Comparison of ENCODE assay signal across 1 cellular context in the genomic region with DNA sequence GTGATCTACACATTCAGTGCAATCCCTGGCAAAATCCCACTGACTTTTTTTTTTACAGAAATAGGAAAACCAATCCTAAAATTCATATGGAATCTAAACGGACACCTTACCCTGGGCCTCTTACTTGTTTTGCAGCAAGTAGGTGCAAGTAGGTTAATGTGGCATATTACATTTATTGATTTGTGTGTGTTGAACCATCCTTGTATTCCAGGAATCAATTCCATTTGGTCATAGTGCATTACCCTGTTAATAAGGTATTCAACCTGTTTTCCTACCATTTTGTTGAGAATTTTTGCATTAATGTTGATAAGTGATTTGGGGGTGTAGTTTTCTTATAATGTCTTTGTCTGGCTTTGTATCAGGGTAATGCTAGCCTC.
TF ChIP-seq lines count a peak whose summit lies in the region.

No MANE protein-coding gene starts in this region.

TF ChIP-seq in GM23338, 12 proteins besides CTCF, POLR2A, EP300 and RAD21 (continued from another document):
- TF ChIP-seq, protein P1, sequence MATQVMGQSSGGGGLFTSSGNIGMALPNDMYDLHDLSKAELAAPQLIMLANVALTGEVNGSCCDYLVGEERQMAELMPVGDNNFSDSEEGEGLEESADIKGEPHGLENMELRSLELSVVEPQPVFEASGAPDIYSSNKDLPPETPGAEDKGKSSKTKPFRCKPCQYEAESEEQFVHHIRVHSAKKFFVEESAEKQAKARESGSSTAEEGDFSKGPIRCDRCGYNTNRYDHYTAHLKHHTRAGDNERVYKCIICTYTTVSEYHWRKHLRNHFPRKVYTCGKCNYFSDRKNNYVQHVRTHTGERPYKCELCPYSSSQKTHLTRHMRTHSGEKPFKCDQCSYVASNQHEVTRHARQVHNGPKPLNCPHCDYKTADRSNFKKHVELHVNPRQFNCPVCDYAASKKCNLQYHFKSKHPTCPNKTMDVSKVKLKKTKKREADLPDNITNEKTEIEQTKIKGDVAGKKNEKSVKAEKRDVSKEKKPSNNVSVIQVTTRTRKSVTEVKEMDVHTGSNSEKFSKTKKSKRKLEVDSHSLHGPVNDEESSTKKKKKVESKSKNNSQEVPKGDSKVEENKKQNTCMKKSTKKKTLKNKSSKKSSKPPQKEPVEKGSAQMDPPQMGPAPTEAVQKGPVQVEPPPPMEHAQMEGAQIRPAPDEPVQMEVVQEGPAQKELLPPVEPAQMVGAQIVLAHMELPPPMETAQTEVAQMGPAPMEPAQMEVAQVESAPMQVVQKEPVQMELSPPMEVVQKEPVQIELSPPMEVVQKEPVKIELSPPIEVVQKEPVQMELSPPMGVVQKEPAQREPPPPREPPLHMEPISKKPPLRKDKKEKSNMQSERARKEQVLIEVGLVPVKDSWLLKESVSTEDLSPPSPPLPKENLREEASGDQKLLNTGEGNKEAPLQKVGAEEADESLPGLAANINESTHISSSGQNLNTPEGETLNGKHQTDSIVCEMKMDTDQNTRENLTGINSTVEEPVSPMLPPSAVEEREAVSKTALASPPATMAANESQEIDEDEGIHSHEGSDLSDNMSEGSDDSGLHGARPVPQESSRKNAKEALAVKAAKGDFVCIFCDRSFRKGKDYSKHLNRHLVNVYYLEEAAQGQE (IDR thresholded peaks at IDR 0.05; ENCODE audit: unreplicated experiment): no peak
- TF ChIP-seq JUNB (IDR thresholded peaks at IDR 0.05; ENCODE audit: unreplicated experiment) (no peak), CREB1 (CRISPR knock-in tag; IDR thresholded peaks at IDR 0.05; ENCODE audit: low read depth) (no peak), NANOG (IDR thresholded peaks at IDR 0.05; ENCODE audit: borderline replicate concordance) (no peak), EZH2 (IDR thresholded peaks at IDR 0.05; ENCODE audit: low read depth, unreplicated experiment) (no peak), POLR2AphosphoS5 (IDR thresholded peaks at IDR 0.05; ENCODE audit: low read depth) (no peak), STAT1 (IDR thresholded peaks at IDR 0.05; ENCODE audit: unreplicated experiment) (no peak)
- TF ChIP-seq, protein P2, sequence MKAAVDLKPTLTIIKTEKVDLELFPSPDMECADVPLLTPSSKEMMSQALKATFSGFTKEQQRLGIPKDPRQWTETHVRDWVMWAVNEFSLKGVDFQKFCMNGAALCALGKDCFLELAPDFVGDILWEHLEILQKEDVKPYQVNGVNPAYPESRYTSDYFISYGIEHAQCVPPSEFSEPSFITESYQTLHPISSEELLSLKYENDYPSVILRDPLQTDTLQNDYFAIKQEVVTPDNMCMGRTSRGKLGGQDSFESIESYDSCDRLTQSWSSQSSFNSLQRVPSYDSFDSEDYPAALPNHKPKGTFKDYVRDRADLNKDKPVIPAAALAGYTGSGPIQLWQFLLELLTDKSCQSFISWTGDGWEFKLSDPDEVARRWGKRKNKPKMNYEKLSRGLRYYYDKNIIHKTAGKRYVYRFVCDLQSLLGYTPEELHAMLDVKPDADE (IDR thresholded peaks at IDR 0.05): no peak
